Comparison of ENCODE assay signal across 9 cellular contexts in the genomic region with DNA sequence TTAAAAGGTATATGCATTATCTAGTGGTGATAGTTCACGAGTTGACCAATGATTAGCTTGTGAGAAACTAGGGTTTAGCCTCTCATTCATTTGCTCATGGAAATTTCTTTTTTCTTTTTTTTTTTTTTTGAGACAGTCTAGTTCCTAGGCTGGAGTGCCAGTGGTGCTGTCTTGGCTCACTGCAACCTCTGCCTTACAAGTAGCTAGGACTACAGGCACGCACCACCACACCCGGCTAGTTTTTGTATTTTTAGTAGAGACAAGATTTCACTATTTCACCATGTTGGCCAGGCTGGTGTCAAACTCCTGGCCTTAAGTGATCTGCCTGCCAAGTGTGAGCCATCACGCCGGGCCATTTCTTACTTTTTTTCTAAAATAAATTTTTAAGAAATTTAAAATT.
"Had no signal": no experiment of that assay in that cellular context is flagged by ENCODE, and none has a peak within 500 bp of the region (broad histone marks: within the 10 kb centered on the region; RNA-seq: fewer than 3 reads in every experiment).

No MANE protein-coding gene starts in this region.

- DNase-seq: GOT3, H7, HFFc6, KBM-7 had no signal

- H3K4me3 Mint-ChIP-seq: HFFc6, IgD-negative memory B cell had no signal

- H3K4me3 ChIP-seq: HAP-1 had no signal

- H3K27me3 Mint-ChIP-seq: IgD-negative memory B cell had no signal

- H3K9me3 Mint-ChIP-seq: HFFc6, IgD-negative memory B cell had no signal

- H3K27ac ChIP-seq: HL-60 had no signal

- H3K9me3 ChIP-seq: HAP-1 had no signal

- ATAC-seq: HCT116, HepG2 had no signal
